Comparison of ENCODE assay signal across 7 cellular contexts in the genomic region with DNA sequence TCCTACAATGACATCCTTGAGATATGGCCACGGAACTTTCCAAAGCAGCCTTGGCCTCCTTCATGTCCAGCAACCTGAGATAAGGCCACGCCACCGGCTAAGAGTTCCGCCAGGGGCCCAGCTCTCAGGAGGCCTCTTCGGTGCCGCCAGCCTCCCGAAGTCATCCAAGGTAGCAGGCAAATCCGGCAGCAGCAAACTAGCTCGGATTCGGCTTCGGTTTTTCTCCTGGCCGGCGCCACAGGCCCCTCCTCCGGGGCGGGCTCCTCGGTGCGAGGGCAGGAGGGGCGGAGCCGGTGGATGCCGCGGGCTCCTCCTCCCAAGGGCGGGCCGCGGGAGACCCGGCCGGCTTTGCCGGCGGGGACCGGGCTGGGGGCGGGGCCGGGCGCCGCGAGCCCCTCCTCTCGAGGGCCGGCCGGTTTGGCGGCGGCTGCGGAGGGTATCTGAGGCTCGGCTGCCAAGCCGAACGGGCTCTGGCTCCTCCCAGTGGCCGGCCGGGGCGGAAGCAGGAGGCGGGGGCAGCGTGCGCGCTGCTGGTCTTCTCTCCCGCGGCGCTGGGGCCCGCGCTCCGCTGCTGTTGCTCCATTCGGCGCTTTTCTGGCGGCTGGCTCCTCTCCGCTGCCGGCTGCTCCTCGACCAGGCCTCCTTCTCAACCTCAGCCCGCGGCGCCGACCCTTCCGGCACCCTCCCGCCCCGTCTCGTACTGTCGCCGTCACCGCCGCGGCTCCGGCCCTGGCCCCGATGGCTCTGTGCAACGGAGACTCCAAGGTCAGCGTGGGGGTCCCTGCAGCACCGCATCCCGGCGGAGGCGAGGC.
DNase-seq lines count a peak whose midpoint lies in the region; ATAC-seq and TF ChIP-seq lines count a peak whose summit lies in the region.

TSS of gene GMPS (plus strand) at position 518 of the 812 bp plus-strand sequence. CDS start at position 739, 221 bp downstream.

- peak within 1 kb of the TSS; percentile 81 for H3K4me3 ChIP-seq in retinal pigment epithelial cell (ENCODE audit: low read length)

- ATAC-seq in GM18508 (IDR thresholded peaks at IDR 0.05; ENCODE audit: insufficient read depth, unreplicated experiment) (peak; percentile 73), HG03025 (IDR thresholded peaks at IDR 0.05; ENCODE audit: low FRiP score, unreplicated experiment) (peak; percentile 88)

- DNase-seq in NCI-H2029 treated with DMSO at 0.1 percent for 48 hours (lab: John Stamatoyannopoulos, UW) (peak; percentile 81), T-helper 9 cell (peak; percentile 91), astrocyte of the hippocampus (ENCODE audit: low read depth, low spot score) (peak; percentile 99), hippocampal formation (lab: John Stamatoyannopoulos, UW) (peak; percentile 94), retinal pigment epithelial cell (ENCODE audit: low read depth) (peak; percentile 68)

- peak; percentile 40 for TF ChIP-seq CTCF in retinal pigment epithelial cell (conservative IDR thresholded peaks at IDR 0.05; ENCODE audit: low read depth, low read length)

Comparison
In these comparisons a context has a peak if more than half of its experiments do, and no peak if none do; other contexts are left out.
1. Peak in every context shown above with its lines: DNase-seq, ATAC-seq and H3K4me3 ChIP-seq.